ENCODE assay signal across 8 cellular contexts in genomic region chr10:101783736-101784118, GRCh38. TPM values are rescaled to one million over a fixed set of nuclear protein-coding genes. Genes with fewer than 3 reads are reported as not detected.
DNase-seq lines count a peak whose midpoint lies in the region; ATAC-seq, FAIRE-seq and TF ChIP-seq lines count a peak whose summit lies in the region.

No MANE protein-coding gene starts in this region.

- H3K36me3 ChIP-seq in HepG2 (replicated peaks in 1 of 2; ENCODE audit: control insufficient read depth in 1 of 2, insufficient read depth in 2 of 2, low read length in 2 of 2) = peaks cover 4 to 17% of the 10 kb centered on the region in 2 experiments

- H3K4me1 ChIP-seq in HepG2 (ENCODE audit: insufficient read depth, low read length) = peaks cover 43% of the 10 kb centered on the region

- peak overlapping the region; percentile 89 for H3K4me2 ChIP-seq in HepG2 (ENCODE audit: low read depth, low read length)

- H3K9me3 Mint-ChIP-seq in stimulated activated naive CD8-positive, alpha-beta T cell treated with anti-CD3 and anti-CD28 coated beads, Interleukin-15, Interleukin-2, amounts not matched to agents 100 ng/mL and 50 ng/mL, for 24 hours = no peaks in the 10 kb centered on the region
- no peaks in the 10 kb centered on the region for H3K9me3 Mint-ChIP-seq in activated naive CD8-positive, alpha-beta T cell treated with anti-CD3 and anti-CD28 coated beads, Interleukin-2, amount 50 U/mL, for 24 hours

- H4K20me1 ChIP-seq in HepG2 (ENCODE audit: insufficient read depth, low read length) = peaks cover 5% of the 10 kb centered on the region; the same call in 1 of the 2 replicates

- H3K79me2 ChIP-seq in HepG2 (ENCODE audit: insufficient read depth, low read length) = peaks cover 9% of the 10 kb centered on the region

- peaks cover 5% of the 10 kb centered on the region for H3K27me3 Mint-ChIP-seq in stimulated activated naive CD8-positive, alpha-beta T cell treated with anti-CD3 and anti-CD28 coated beads, Interleukin-15, Interleukin-2, amounts not matched to agents 100 ng/mL and 50 ng/mL, for 24 hours
- peaks cover 5% of the 10 kb centered on the region for H3K27me3 Mint-ChIP-seq in activated naive CD8-positive, alpha-beta T cell treated with anti-CD3 and anti-CD28 coated beads, Interleukin-2, amount 50 U/mL, for 24 hours

- no peak for DNase-seq in stimulated activated naive CD8-positive, alpha-beta T cell treated with anti-CD3 and anti-CD28 coated beads, Interleukin-15, Interleukin-2, amounts not matched to agents 100 U/mL and 50 U/mL, for 24 hours
- DNase-seq in activated naive CD8-positive, alpha-beta T cell treated with anti-CD3 and anti-CD28 coated beads, Interleukin-2, amount 50 U/mL, for 24 hours = no peak
- no peak for DNase-seq in HepG2 (ENCODE audit: low spot score)
- no peak for DNase-seq in HK-2 (ENCODE audit: unreplicated experiment)
- DNase-seq in globus pallidus (ENCODE audit: low spot score) = no peak

- peak overlapping the region; percentile 84 to 94 (median 88) for H3K4me3 ChIP-seq in HepG2 (replicated peaks in 1 of 3; ENCODE audit: insufficient read depth in 1 of 3, low read depth in 2 of 3, low read length in 3 of 3)

- intact Hi-C loops in HepG2 (cut with micrococcal nuclease; ENCODE audit: unreplicated experiment) = no loop called here

- no peak for TF ChIP-seq CTCF in HepG2 (CRISPR knock-in tag; IDR thresholded peaks at IDR 0.05)

- in situ Hi-C loops in HepG2 (cut with HindIII; ENCODE audit: extremely low pct_ligation_motif_present, low pct_unique_long_range_greater_than_20kb) = loop anchor here (5.0 kb wide), 2 partner anchors 181 to 571 kb away; no protein-coding TSS in a partner anchor

- WGBS in HepG2 (ENCODE audit: low lambda C conversion rate) = 59% methylated on average over 10 of the region's 10 CpGs

- no peak for FAIRE-seq in HepG2 (lab: Jason Lieb, UNC)

- no peak for TF ChIP-seq RAD21 in HepG2 (CRISPR knock-in tag; IDR thresholded peaks at IDR 0.05)

- CTCF ChIA-PET in HepG2 (lab: Yijun Ruan, JAX; ENCODE audit: low intra/inter-chr PET ratio, low total read pairs) = no interaction called here

- H3K4me1 Mint-ChIP-seq in stimulated activated naive CD8-positive, alpha-beta T cell treated with anti-CD3 and anti-CD28 coated beads, Interleukin-15, Interleukin-2, amounts not matched to agents 100 ng/mL and 50 ng/mL, for 24 hours (ENCODE audit: low read depth) = peaks cover 62% of the 10 kb centered on the region
- peaks cover 43% of the 10 kb centered on the region for H3K4me1 Mint-ChIP-seq in activated naive CD8-positive, alpha-beta T cell treated with anti-CD3 and anti-CD28 coated beads, Interleukin-2, amount 50 U/mL, for 24 hours

- TSS peak; percentile 90 for BruUV-seq in HepG2 (replicated peaks; lab: Mats Ljungman, UMichigan)

- no peak for TF ChIP-seq POLR2A in HepG2 (IDR thresholded peaks at IDR 0.05; ENCODE audit: insufficient read depth in 1 of 2, low read depth in 2 of 2, low read length in 2 of 2)

- peak overlapping the region; percentile 83 for H3K9ac ChIP-seq in HepG2 (ENCODE audit: insufficient read depth, low read depth, low read length)

- no peak for TF ChIP-seq EP300 in HepG2 (IDR thresholded peaks at IDR 0.05; ENCODE audit: low read depth in 2 of 2, low read length in 2 of 2)
- no peak for TF ChIP-seq EP300 in HepG2 (CRISPR knock-in tag; IDR thresholded peaks at IDR 0.05; ENCODE audit: borderline replicate concordance)

- H3K4me3 Mint-ChIP-seq in stimulated activated naive CD8-positive, alpha-beta T cell treated with anti-CD3 and anti-CD28 coated beads, Interleukin-15, Interleukin-2, amounts not matched to agents 100 ng/mL and 50 ng/mL, for 24 hours = peak overlapping the region; percentile 100
- peak overlapping the region; percentile 97 for H3K4me3 Mint-ChIP-seq in activated naive CD8-positive, alpha-beta T cell treated with anti-CD3 and anti-CD28 coated beads, Interleukin-2, amount 50 U/mL, for 24 hours

- H3K27ac ChIP-seq in HepG2 (ENCODE audit: extremely low read length, insufficient read depth, low read length) = peak overlapping the region; percentile 55

- peaks cover 63% of the 10 kb centered on the region for H3K36me3 Mint-ChIP-seq in stimulated activated naive CD8-positive, alpha-beta T cell treated with anti-CD3 and anti-CD28 coated beads, Interleukin-15, Interleukin-2, amounts not matched to agents 100 ng/mL and 50 ng/mL, for 24 hours (ENCODE audit: low read depth)
- peaks cover 48% of the 10 kb centered on the region for H3K36me3 Mint-ChIP-seq in activated naive CD8-positive, alpha-beta T cell treated with anti-CD3 and anti-CD28 coated beads, Interleukin-2, amount 50 U/mL, for 24 hours (ENCODE audit: low read depth)

- H2AFZ ChIP-seq in HepG2 (ENCODE audit: low read length) = no peak overlapping the region

- H3K27ac Mint-ChIP-seq in stimulated activated naive CD8-positive, alpha-beta T cell treated with anti-CD3 and anti-CD28 coated beads, Interleukin-15, Interleukin-2, amounts not matched to agents 100 ng/mL and 50 ng/mL, for 24 hours = peak overlapping the region; percentile 99
- H3K27ac Mint-ChIP-seq in activated naive CD8-positive, alpha-beta T cell treated with anti-CD3 and anti-CD28 coated beads, Interleukin-2, amount 50 U/mL, for 24 hours = peak overlapping the region; percentile 95

- no peaks in the 10 kb centered on the region for H3K9me3 ChIP-seq in HepG2 (ENCODE audit: low read length)

- POLR2A ChIA-PET in HepG2 (lab: Yijun Ruan, JAX) = interaction anchor here (1.4 to 2.4 kb wide), 3 partner anchors 35 to 90 kb away, joined by 3 to 16 read pairs (median 3); partner anchors contain the start of gene OGA

- no peaks in the 10 kb centered on the region; a peak in 1 of 5 replicates for H3K27me3 ChIP-seq in HepG2 (ENCODE audit: control insufficient read depth in 1 of 2, insufficient read depth in 2 of 2, low read length in 2 of 2)

- no peak for ATAC-seq in stimulated activated naive CD8-positive, alpha-beta T cell treated with anti-CD3 and anti-CD28 coated beads, Interleukin-15, Interleukin-2, amounts not matched to agents 100 U/mL and 50 U/mL, for 24 hours
- no peak for ATAC-seq in activated naive CD8-positive, alpha-beta T cell treated with anti-CD3 and anti-CD28 coated beads, Interleukin-2, amount 50 U/mL, for 24 hours
- ATAC-seq in HepG2 = no peak
- no peak for ATAC-seq in HG03469 (IDR thresholded peaks at IDR 0.05; ENCODE audit: unreplicated experiment)
- ATAC-seq in HG03175 (IDR thresholded peaks at IDR 0.05; ENCODE audit: unreplicated experiment) = no peak

RNA-seq across cellular contexts. Expression of gene NPM3, which starts 0.5 kb away (rescaled TPM):
- total RNA-seq in HepG2 (2016; rRNA removed; fragmentation: Illumina TruSeq; extraction: Trizol) = 129 and 160 TPM in 2 replicates
- 72.9 and 79.2 TPM in 2 replicates for total RNA-seq in HepG2 (2016; cell fraction: cytosol; rRNA removed; fragmentation: Illumina TruSeq; extraction: Trizol; ENCODE audit: low read depth)
- 127 and 156 TPM in 2 replicates for total RNA-seq in HepG2 (2016; cell fraction: insoluble cytoplasmic fraction; rRNA removed; fragmentation: Illumina TruSeq; extraction: Trizol)
- 118 and 120 TPM in 2 replicates for total RNA-seq in HepG2 (2016; cell fraction: membrane; rRNA removed; fragmentation: Illumina TruSeq; extraction: Trizol)
- total RNA-seq in HepG2 (2016; cell fraction: nucleus; rRNA removed; fragmentation: Illumina TruSeq; extraction: Trizol) = 40.1 and 46.2 TPM in 2 replicates
- 47.6 and 50.8 TPM in 2 replicates for polyA plus RNA-seq in HepG2 (2011; rRNA removed)
- 77.2 and 99.2 TPM in 2 replicates for polyA plus RNA-seq in HepG2 (2011; cell fraction: cytosol; rRNA removed)
- polyA plus RNA-seq in HepG2 (2011; cell fraction: nucleus; rRNA removed) = 35.2 and 42.2 TPM in 2 replicates
- polyA plus RNA-seq in HepG2 (2012) = 50.7 and 56.1 TPM in 2 replicates
- polyA plus RNA-seq in HepG2 (2016; cell fraction: cytosol; fragmentation: Illumina TruSeq; extraction: Trizol; ENCODE audit: low read depth) = 74.7 and 76.8 TPM in 2 replicates
- 123 and 134 TPM in 2 replicates for polyA plus RNA-seq in HepG2 (2016; cell fraction: insoluble cytoplasmic fraction; fragmentation: Illumina TruSeq; extraction: Trizol; ENCODE audit: low read depth)
- polyA plus RNA-seq in HepG2 (2016; cell fraction: membrane; fragmentation: Illumina TruSeq; extraction: Trizol; ENCODE audit: low read depth) = 94.9 and 101 TPM in 2 replicates
- 69.1 and 70.7 TPM in 2 replicates for polyA plus RNA-seq in HepG2 (2016; cell fraction: nucleus; fragmentation: Illumina TruSeq; extraction: Trizol; ENCODE audit: insufficient read depth, low read depth)
- 57.7 and 87.9 TPM in 2 replicates for polyA minus RNA-seq in HepG2 (2011; rRNA and poly(A)+ RNA removed; ENCODE audit: low replicate concordance)
- polyA minus RNA-seq in HepG2 (2011; cell fraction: cytosol; rRNA and poly(A)+ RNA removed) = 11.6 and 28.0 TPM in 2 replicates
- 4.2 and 7.6 TPM in 2 replicates for polyA minus RNA-seq in HepG2 (2011; cell fraction: nucleus; rRNA and poly(A)+ RNA removed)

RNA-seq across cellular contexts. Expression of gene FGF8, which starts 7.8 kb away (rescaled TPM):
- total RNA-seq in HepG2 (2016; rRNA removed; fragmentation: Illumina TruSeq; extraction: Trizol) = not detected in 2 replicates
- total RNA-seq in HepG2 (2016; cell fraction: cytosol; rRNA removed; fragmentation: Illumina TruSeq; extraction: Trizol; ENCODE audit: low read depth) = not detected in 2 replicates
- total RNA-seq in HepG2 (2016; cell fraction: insoluble cytoplasmic fraction; rRNA removed; fragmentation: Illumina TruSeq; extraction: Trizol) = not detected in 2 replicates
- not detected in 2 replicates for total RNA-seq in HepG2 (2016; cell fraction: membrane; rRNA removed; fragmentation: Illumina TruSeq; extraction: Trizol)
- total RNA-seq in HepG2 (2016; cell fraction: nucleus; rRNA removed; fragmentation: Illumina TruSeq; extraction: Trizol) = not detected in 2 replicates
- polyA plus RNA-seq in HepG2 (2011; rRNA removed) = 0.26 TPM in 1 of 2 replicates, not detected in the other
- polyA plus RNA-seq in HepG2 (2011; cell fraction: cytosol; rRNA removed) = not detected in 2 replicates
- 0.37 and 0.80 TPM in 2 replicates for polyA plus RNA-seq in HepG2 (2011; cell fraction: nucleus; rRNA removed)
- polyA plus RNA-seq in HepG2 (2012) = not detected in 2 replicates
- not detected in 2 replicates for polyA plus RNA-seq in HepG2 (2016; cell fraction: cytosol; fragmentation: Illumina TruSeq; extraction: Trizol; ENCODE audit: low read depth)
- not detected in 2 replicates for polyA plus RNA-seq in HepG2 (2016; cell fraction: insoluble cytoplasmic fraction; fragmentation: Illumina TruSeq; extraction: Trizol; ENCODE audit: low read depth)
- polyA plus RNA-seq in HepG2 (2016; cell fraction: membrane; fragmentation: Illumina TruSeq; extraction: Trizol; ENCODE audit: low read depth) = not detected in 2 replicates
- not detected in 2 replicates for polyA plus RNA-seq in HepG2 (2016; cell fraction: nucleus; fragmentation: Illumina TruSeq; extraction: Trizol; ENCODE audit: insufficient read depth, low read depth)
- not detected in 2 replicates for polyA minus RNA-seq in HepG2 (2011; rRNA and poly(A)+ RNA removed; ENCODE audit: low replicate concordance)
- polyA minus RNA-seq in HepG2 (2011; cell fraction: cytosol; rRNA and poly(A)+ RNA removed) = not detected in 2 replicates
- not detected in 2 replicates for polyA minus RNA-seq in HepG2 (2011; cell fraction: nucleus; rRNA and poly(A)+ RNA removed)

RNA-seq across cellular contexts. Expression of gene OGA, which starts 34.5 kb away (rescaled TPM):
- 33.2 and 36.5 TPM in 2 replicates for total RNA-seq in HepG2 (2016; rRNA removed; fragmentation: Illumina TruSeq; extraction: Trizol)
- 23.2 and 27.7 TPM in 2 replicates for total RNA-seq in HepG2 (2016; cell fraction: cytosol; rRNA removed; fragmentation: Illumina TruSeq; extraction: Trizol; ENCODE audit: low read depth)
- 30.6 and 34.0 TPM in 2 replicates for total RNA-seq in HepG2 (2016; cell fraction: insoluble cytoplasmic fraction; rRNA removed; fragmentation: Illumina TruSeq; extraction: Trizol)
- total RNA-seq in HepG2 (2016; cell fraction: membrane; rRNA removed; fragmentation: Illumina TruSeq; extraction: Trizol) = 23.7 and 29.9 TPM in 2 replicates
- 50.1 and 59.4 TPM in 2 replicates for total RNA-seq in HepG2 (2016; cell fraction: nucleus; rRNA removed; fragmentation: Illumina TruSeq; extraction: Trizol)
- polyA plus RNA-seq in HepG2 (2011; rRNA removed) = 35.5 and 39.8 TPM in 2 replicates
- 7.7 and 10.8 TPM in 2 replicates for polyA plus RNA-seq in HepG2 (2011; cell fraction: cytosol; rRNA removed)
- 66.7 and 69.3 TPM in 2 replicates for polyA plus RNA-seq in HepG2 (2011; cell fraction: nucleus; rRNA removed)
- polyA plus RNA-seq in HepG2 (2012) = 35.2 and 48.0 TPM in 2 replicates
- polyA plus RNA-seq in HepG2 (2016; cell fraction: cytosol; fragmentation: Illumina TruSeq; extraction: Trizol; ENCODE audit: low read depth) = 1.0 and 1.1 TPM in 2 replicates
- polyA plus RNA-seq in HepG2 (2016; cell fraction: insoluble cytoplasmic fraction; fragmentation: Illumina TruSeq; extraction: Trizol; ENCODE audit: low read depth) = 24.3 and 27.7 TPM in 2 replicates
- 2.9 and 3.6 TPM in 2 replicates for polyA plus RNA-seq in HepG2 (2016; cell fraction: membrane; fragmentation: Illumina TruSeq; extraction: Trizol; ENCODE audit: low read depth)
- polyA plus RNA-seq in HepG2 (2016; cell fraction: nucleus; fragmentation: Illumina TruSeq; extraction: Trizol; ENCODE audit: insufficient read depth, low read depth) = 105 and 122 TPM in 2 replicates
- 18.7 and 34.4 TPM in 2 replicates for polyA minus RNA-seq in HepG2 (2011; rRNA and poly(A)+ RNA removed; ENCODE audit: low replicate concordance)
- 18.9 and 20.4 TPM in 2 replicates for polyA minus RNA-seq in HepG2 (2011; cell fraction: cytosol; rRNA and poly(A)+ RNA removed)
- 91.7 and 107 TPM in 2 replicates for polyA minus RNA-seq in HepG2 (2011; cell fraction: nucleus; rRNA and poly(A)+ RNA removed)

RNA-seq across cellular contexts. Expression of gene KCNIP2, which starts 59.9 kb away (rescaled TPM):
- 0.42 TPM in 1 of 2 replicates, not detected in the other for total RNA-seq in HepG2 (2016; rRNA removed; fragmentation: Illumina TruSeq; extraction: Trizol)
- not detected in 2 replicates for total RNA-seq in HepG2 (2016; cell fraction: cytosol; rRNA removed; fragmentation: Illumina TruSeq; extraction: Trizol; ENCODE audit: low read depth)
- total RNA-seq in HepG2 (2016; cell fraction: insoluble cytoplasmic fraction; rRNA removed; fragmentation: Illumina TruSeq; extraction: Trizol) = 0.13 and 0.52 TPM in 2 replicates
- total RNA-seq in HepG2 (2016; cell fraction: membrane; rRNA removed; fragmentation: Illumina TruSeq; extraction: Trizol) = not detected in 2 replicates
- total RNA-seq in HepG2 (2016; cell fraction: nucleus; rRNA removed; fragmentation: Illumina TruSeq; extraction: Trizol) = 1.1 and 1.7 TPM in 2 replicates
- polyA plus RNA-seq in HepG2 (2011; rRNA removed) = 0.70 and 0.88 TPM in 2 replicates
- 0.13 TPM in 1 of 2 replicates, not detected in the other for polyA plus RNA-seq in HepG2 (2011; cell fraction: cytosol; rRNA removed)
- polyA plus RNA-seq in HepG2 (2011; cell fraction: nucleus; rRNA removed) = 3.4 and 3.8 TPM in 2 replicates
- 1.0 and 1.6 TPM in 2 replicates for polyA plus RNA-seq in HepG2 (2012)
- polyA plus RNA-seq in HepG2 (2016; cell fraction: cytosol; fragmentation: Illumina TruSeq; extraction: Trizol; ENCODE audit: low read depth) = not detected in 2 replicates
- not detected in 2 replicates for polyA plus RNA-seq in HepG2 (2016; cell fraction: insoluble cytoplasmic fraction; fragmentation: Illumina TruSeq; extraction: Trizol; ENCODE audit: low read depth)
- not detected in 2 replicates for polyA plus RNA-seq in HepG2 (2016; cell fraction: membrane; fragmentation: Illumina TruSeq; extraction: Trizol; ENCODE audit: low read depth)
- polyA plus RNA-seq in HepG2 (2016; cell fraction: nucleus; fragmentation: Illumina TruSeq; extraction: Trizol; ENCODE audit: insufficient read depth, low read depth) = 2.7 and 2.9 TPM in 2 replicates
- 1.2 and 2.3 TPM in 2 replicates for polyA minus RNA-seq in HepG2 (2011; rRNA and poly(A)+ RNA removed; ENCODE audit: low replicate concordance)
- not detected in 2 replicates for polyA minus RNA-seq in HepG2 (2011; cell fraction: cytosol; rRNA and poly(A)+ RNA removed)
- 4.1 and 7.7 TPM in 2 replicates for polyA minus RNA-seq in HepG2 (2011; cell fraction: nucleus; rRNA and poly(A)+ RNA removed)
